In the genomic region with DNA sequence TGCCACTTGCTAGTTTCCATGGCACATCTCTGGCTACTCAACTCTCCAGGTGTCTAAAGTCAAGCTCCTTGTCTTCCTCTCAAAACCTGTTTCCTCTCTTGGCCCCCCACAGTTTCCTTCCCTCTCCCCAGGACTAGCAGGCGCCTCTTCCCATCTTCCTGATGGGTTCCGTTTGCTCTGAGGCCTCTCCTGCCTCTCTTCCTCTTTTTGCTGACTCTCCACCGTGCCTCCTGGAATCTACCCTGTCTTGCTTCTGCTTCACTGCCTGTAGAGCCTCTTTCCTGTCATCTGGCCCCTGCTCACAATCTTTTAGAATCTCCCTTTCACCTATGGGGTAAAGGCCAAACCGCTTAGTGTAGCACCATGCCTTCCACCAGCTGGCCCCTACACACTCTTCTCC, we compare ENCODE assay signal across 1 cellular context.
TF ChIP-seq lines count a peak whose summit lies in the region.

No MANE protein-coding gene starts in this region.

TF ChIP-seq in IMR-90, 13 proteins besides CTCF, POLR2A, EP300 and RAD21:
- no peak for TF ChIP-seq RFX5 (IDR thresholded peaks at IDR 0.05; ENCODE audit: low read depth, low read length)
- TF ChIP-seq SMC3 (IDR thresholded peaks at IDR 0.05; ENCODE audit: low read depth, low read length), result no peak
- TF ChIP-seq NFE2L2 (IDR thresholded peaks at IDR 0.05; ENCODE audit: low read depth, low read length), result no peak
- TF ChIP-seq RCOR1 (IDR thresholded peaks at IDR 0.05; ENCODE audit: insufficient replicate concordance, low read length), result no peak
- TF ChIP-seq MAFK (IDR thresholded peaks at IDR 0.05; ENCODE audit: low read depth, low read length), result no peak
- no peak for TF ChIP-seq MAZ (IDR thresholded peaks at IDR 0.05; ENCODE audit: borderline replicate concordance, low read depth, low read length)
- no peak for TF ChIP-seq CHD1 (IDR thresholded peaks at IDR 0.05; ENCODE audit: low read depth, low read length)
- TF ChIP-seq, protein P1, sequence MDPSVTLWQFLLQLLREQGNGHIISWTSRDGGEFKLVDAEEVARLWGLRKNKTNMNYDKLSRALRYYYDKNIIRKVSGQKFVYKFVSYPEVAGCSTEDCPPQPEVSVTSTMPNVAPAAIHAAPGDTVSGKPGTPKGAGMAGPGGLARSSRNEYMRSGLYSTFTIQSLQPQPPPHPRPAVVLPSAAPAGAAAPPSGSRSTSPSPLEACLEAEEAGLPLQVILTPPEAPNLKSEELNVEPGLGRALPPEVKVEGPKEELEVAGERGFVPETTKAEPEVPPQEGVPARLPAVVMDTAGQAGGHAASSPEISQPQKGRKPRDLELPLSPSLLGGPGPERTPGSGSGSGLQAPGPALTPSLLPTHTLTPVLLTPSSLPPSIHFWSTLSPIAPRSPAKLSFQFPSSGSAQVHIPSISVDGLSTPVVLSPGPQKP (IDR thresholded peaks at IDR 0.05; ENCODE audit: borderline replicate concordance, low read depth, low read length), result no peak
- TF ChIP-seq CEBPB (IDR thresholded peaks at IDR 0.05; ENCODE audit: low read depth, low read length), result no peak
- no peak for TF ChIP-seq MXI1 (IDR thresholded peaks at IDR 0.05; ENCODE audit: borderline replicate concordance, low read depth, low read length)
- TF ChIP-seq, protein P2, sequence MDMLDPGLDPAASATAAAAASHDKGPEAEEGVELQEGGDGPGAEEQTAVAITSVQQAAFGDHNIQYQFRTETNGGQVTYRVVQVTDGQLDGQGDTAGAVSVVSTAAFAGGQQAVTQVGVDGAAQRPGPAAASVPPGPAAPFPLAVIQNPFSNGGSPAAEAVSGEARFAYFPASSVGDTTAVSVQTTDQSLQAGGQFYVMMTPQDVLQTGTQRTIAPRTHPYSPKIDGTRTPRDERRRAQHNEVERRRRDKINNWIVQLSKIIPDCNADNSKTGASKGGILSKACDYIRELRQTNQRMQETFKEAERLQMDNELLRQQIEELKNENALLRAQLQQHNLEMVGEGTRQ (IDR thresholded peaks at IDR 0.05; ENCODE audit: low read depth, low read length), result no peak
- no peak for TF ChIP-seq FOS (IDR thresholded peaks at IDR 0.05; ENCODE audit: low read depth, low read length)
